Comparison of ENCODE assay signal across 23 cellular contexts in the genomic region with DNA sequence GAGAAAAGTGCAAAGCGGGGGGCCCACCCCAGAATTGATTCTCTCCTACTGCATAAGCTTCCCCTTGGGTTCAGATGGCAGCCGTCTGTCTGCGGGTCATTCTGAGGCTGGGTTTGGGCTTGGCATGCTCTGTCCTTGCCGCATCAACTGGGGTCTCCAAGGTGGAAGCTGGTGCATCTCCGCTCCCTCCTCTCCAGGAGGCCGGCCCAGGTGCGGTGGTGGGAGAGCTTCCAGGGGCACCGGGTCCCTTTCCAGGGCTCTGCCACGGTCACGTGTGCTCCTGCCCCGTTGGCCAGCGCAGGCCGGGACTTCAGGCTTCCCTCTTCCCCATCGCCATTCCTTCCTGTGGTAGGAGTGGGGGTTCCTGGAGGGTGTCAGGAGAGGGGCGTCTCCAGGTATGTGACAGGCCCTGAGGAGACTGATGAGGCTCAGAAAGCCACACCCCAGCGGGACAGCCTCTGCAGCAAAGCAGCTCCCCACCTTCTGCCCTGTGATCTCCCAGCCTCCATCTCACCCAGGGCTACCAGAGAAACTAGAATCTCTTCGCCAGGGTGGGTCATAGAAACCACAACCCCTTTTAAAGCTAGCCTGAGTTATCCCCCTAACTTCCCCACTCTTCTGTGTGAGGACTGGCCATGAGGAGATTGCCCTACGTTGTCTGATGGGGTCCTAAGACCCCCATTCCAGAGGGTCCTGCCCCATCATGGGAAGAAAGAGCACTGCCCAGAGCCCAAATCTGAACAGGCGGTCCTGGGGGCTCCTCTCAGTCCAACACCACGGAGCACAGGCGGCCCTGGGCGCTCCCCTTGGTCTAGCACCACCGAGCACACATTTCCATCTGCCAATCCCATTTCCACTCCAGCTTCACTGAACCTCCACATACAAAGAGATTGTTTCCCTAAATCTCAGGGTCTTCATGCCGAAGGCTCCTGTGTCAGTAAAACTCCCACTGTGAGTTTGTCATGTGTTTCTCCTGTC.
DNase-seq lines count a peak whose midpoint lies in the region; ATAC-seq, FAIRE-seq and TF ChIP-seq lines count a peak whose summit lies in the region.
"Had no signal": no experiment of that assay in that cellular context is flagged by ENCODE, and none has a peak within 500 bp of the region (broad histone marks: within the 10 kb centered on the region; RNA-seq: fewer than 3 reads in every experiment).

No MANE protein-coding gene starts in this region.

- peaks cover 79% of the 10 kb centered on the region for H3K27me3 ChIP-seq in left ventricle myocardium inferior (ENCODE audit: low read depth)
- no peaks in the 10 kb centered on the region for H3K27me3 ChIP-seq in H7 (ENCODE audit: control insufficient read depth, insufficient read depth, low read length)
- H3K27me3 ChIP-seq in spleen (replicated peaks in 1 of 7), result peaks cover 0 to 43% (median 0%) of the 10 kb centered on the region in 7 donors
- peaks cover 0 to 71% (median 0%) of the 10 kb centered on the region in 4 donors for H3K27me3 ChIP-seq in esophagus muscularis mucosa
- H3K27me3 ChIP-seq: BE2C had no signal

- intact Hi-C loops in Right ventricle myocardium superior (cut with DNase I) (no loop called here), left ventricle myocardium inferior (cut with micrococcal nuclease) (no loop called here), spleen (cut with DNase I; ENCODE audit: low total_unique reads) (no loop called here), esophagus muscularis mucosa (cut with DNase I) (no loop called here)

- H3K27ac ChIP-seq in left ventricle myocardium inferior (replicated peaks) (no peak overlapping the region), spleen (no peak overlapping the region), esophagus muscularis mucosa (replicated peaks in 1 of 4) (no peak overlapping the region)
- H3K27ac ChIP-seq: A549, PC-9 had no signal

- ATAC-seq in Right ventricle myocardium superior (ENCODE audit: poor library complexity), result no peak
- ATAC-seq in left lobe of liver, result no peak
- ATAC-seq: A549 had no signal

- FAIRE-seq in H54 (lab: Jason Lieb, UNC), result no peak
- FAIRE-seq: A549, D721Med, HTR-8/SVneo had no signal

- H3K4me1 ChIP-seq in left ventricle myocardium inferior, result no peaks in the 10 kb centered on the region
- H3K4me1 ChIP-seq in spleen, result peaks cover 0 to 6% (median 0%) of the 10 kb centered on the region in 6 donors
- H3K4me1 ChIP-seq in esophagus muscularis mucosa, result peaks cover 0 to 9% (median 0%) of the 10 kb centered on the region in 4 donors
- H3K4me1 ChIP-seq: A549, BE2C had no signal

- WGBS in spleen, 5 donors, result 77 to 91% (median 81%) methylated on average over 16 to 24 of the region's 24 CpGs
- 80% methylated on average over 22 of the region's 24 CpGs for WGBS in esophagus muscularis mucosa

- no peaks in the 10 kb centered on the region for H3K36me3 ChIP-seq in left ventricle myocardium inferior
- H3K36me3 ChIP-seq in H7 (replicated peaks; ENCODE audit: control insufficient read depth, insufficient read depth, low read length), result no peaks in the 10 kb centered on the region
- H3K36me3 ChIP-seq in spleen, result no peaks in the 10 kb centered on the region
- H3K36me3 ChIP-seq in esophagus muscularis mucosa, result no peaks in the 10 kb centered on the region
- H3K36me3 ChIP-seq: BE2C had no signal

- no peak for TF ChIP-seq EP300 in esophagus muscularis mucosa (IDR thresholded peaks at IDR 0.05)

- TF ChIP-seq POLR2A in spleen (IDR thresholded peaks at IDR 0.05) (no peak), H54 (IDR thresholded peaks at IDR 0.05; ENCODE audit: low read depth, low read length) (no peak), esophagus muscularis mucosa (IDR thresholded peaks at IDR 0.05; ENCODE audit: low read depth) (no peak)

- H3K4me3 ChIP-seq in left ventricle myocardium inferior (no peak overlapping the region), H7 (ENCODE audit: insufficient read depth, low read depth, low read length) (no peak overlapping the region), spleen (no peak overlapping the region), esophagus muscularis mucosa (no peak overlapping the region)
- H3K4me3 ChIP-seq: A549, PC-9 had no signal

- peaks cover 6% of the 10 kb centered on the region for H3K9me3 ChIP-seq in left ventricle myocardium inferior (replicated peaks)
- peaks cover 0 to 10% (median 4%) of the 10 kb centered on the region in 8 donors for H3K9me3 ChIP-seq in spleen
- no peaks in the 10 kb centered on the region for H3K9me3 ChIP-seq in esophagus muscularis mucosa
- H3K9me3 ChIP-seq: A549, BE2C had no signal

- DNase-seq in Right ventricle myocardium superior, result peak; percentile 4
- DNase-seq in left ventricle myocardium inferior, result no peak
- peak; percentile 57 for DNase-seq in H7
- DNase-seq in left lobe of liver (ENCODE audit: low spot score), result peak; percentile 37
- peak; percentile 43 for DNase-seq in spleen
- DNase-seq in H54 (ENCODE audit: insufficient read length, low spot score), result no peak
- no peak for DNase-seq in nucleus accumbens (lab: John Stamatoyannopoulos, UW)
- DNase-seq in esophagus muscularis mucosa (ENCODE audit: extremely low spot score), result no peak
- DNase-seq: BE2C, DMS53, GDM1, GOT3, KG1, NCI-H1092, NCI-H1436, NCI-H187 treated with DMSO at 0.1 percent for 48 hours, NCI-H226, NCI-H510A treated with DMSO at 0.1 percent for 48 hours, NCI-H748 treated with DMSO at 0.1 percent for 48 hours, PC-9 had no signal

- no peak for TF ChIP-seq CTCF in left ventricle myocardium inferior (IDR thresholded peaks at IDR 0.05; ENCODE audit: borderline replicate concordance)
- TF ChIP-seq CTCF in spleen (IDR thresholded peaks at IDR 0.05 in 8 of 11, conservative IDR thresholded peaks at IDR 0.05 in 3 of 11), result no peak
- TF ChIP-seq CTCF in esophagus muscularis mucosa (IDR thresholded peaks at IDR 0.05), result no peak

Comparison
In these comparisons a context has a peak if more than half of its experiments do, and no peak if none do; other contexts are left out.
1. DNase-seq: peak in Right ventricle myocardium superior (single experiment), H7 (single experiment), left lobe of liver (single experiment) and spleen (single experiment); none in left ventricle myocardium inferior (single experiment), H54 (single experiment), nucleus accumbens (0 of 56) and esophagus muscularis mucosa (single experiment).